ENCODE assay signal across 12 cellular contexts in genomic region chr5:14743601-14744295, GRCh38.
DNase-seq lines count a peak whose midpoint lies in the region; ATAC-seq and TF ChIP-seq lines count a peak whose summit lies in the region.
"Had no signal": no experiment of that assay in that cellular context is flagged by ENCODE, and none has a peak within 500 bp of the region (broad histone marks: within the 10 kb centered on the region; RNA-seq: fewer than 3 reads in every experiment).

No MANE protein-coding gene starts in this region.

- no peak for TF ChIP-seq EP300 in SK-N-SH (IDR thresholded peaks at IDR 0.05; ENCODE audit: borderline replicate concordance in 1 of 2, low read depth in 1 of 2, low read length in 1 of 2)

- no peaks in the 10 kb centered on the region for H4K20me1 ChIP-seq in SK-N-SH (ENCODE audit: insufficient read depth)

- no peaks in the 10 kb centered on the region for H3K9me3 ChIP-seq in SK-N-SH
- H3K9me3 ChIP-seq: Peyer's patch had no signal

- TF ChIP-seq CTCF in SK-N-SH (IDR thresholded peaks at IDR 0.05) = 0 out of 2 replicates have a peak, but pooled peaks have one; percentile 14

- peaks cover 0 to 29% of the 10 kb centered on the region in 2 experiments; a peak in 3 of 4 replicates for H3K4me1 ChIP-seq in SK-N-SH (ENCODE audit: control insufficient read depth in 1 of 2, insufficient read depth in 2 of 2, low read depth in 1 of 2, low read length in 1 of 2)
- H3K4me1 ChIP-seq: Peyer's patch had no signal

- H3K4me2 ChIP-seq in SK-N-SH = peak overlapping the region; percentile 51

- no peaks in the 10 kb centered on the region for H3K27me3 ChIP-seq in SK-N-SH (ENCODE audit: insufficient read depth)
- H3K27me3 ChIP-seq: Peyer's patch had no signal

- WGBS in SK-N-SH (ENCODE audit: low lambda C conversion rate) = 67% methylated on average over 6 of the region's 6 CpGs

- no peaks in the 10 kb centered on the region for H3K79me2 ChIP-seq in SK-N-SH (ENCODE audit: insufficient read depth)

- peak overlapping the region in 1 of 2 experiments; percentile 77; a peak in 2 of 4 replicates for H3K27ac ChIP-seq in SK-N-SH (ENCODE audit: low read depth in 2 of 2, low read length in 1 of 2)
- H3K27ac ChIP-seq: HL-60, Peyer's patch, WERI-Rb-1 had no signal

- H3F3A ChIP-seq in SK-N-SH (replicated peaks; ENCODE audit: insufficient read depth) = peaks cover 26% of the 10 kb centered on the region

- H3K4me3 ChIP-seq in SK-N-SH (ENCODE audit: low read depth in 2 of 2, low read length in 1 of 2) = no peak overlapping the region
- H3K4me3 ChIP-seq: Peyer's patch had no signal

- no peak for TF ChIP-seq RAD21 in SK-N-SH (IDR thresholded peaks at IDR 0.05; ENCODE audit: low read length)

- ATAC-seq in GM18870 (IDR thresholded peaks at IDR 0.05; ENCODE audit: unreplicated experiment) (peak; percentile 17), HG03460 (IDR thresholded peaks at IDR 0.05; ENCODE audit: unreplicated experiment) (no peak)

- H2AFZ ChIP-seq in SK-N-SH (ENCODE audit: low read depth) = no peak overlapping the region

- H3K9me2 ChIP-seq in SK-N-SH = no peaks in the 10 kb centered on the region

- DNase-seq in AG08396 (ENCODE audit: low spot score) = peak; percentile 45
- DNase-seq in SK-N-SH = no peak
- DNase-seq in foreskin melanocyte = peak; percentile 9
- DNase-seq in stimulated activated CD4-positive, alpha-beta T cell treated with anti-CD3 and anti-CD28 coated beads, Interleukin-2, amount 100 ng/mL, for 24 hours = no peak
- no peak for DNase-seq in activated naive CD4-positive, alpha-beta T cell treated with Interleukin-2 at 50 U/mL for 16 hours
- DNase-seq in AML-193 (lab: John Stamatoyannopoulos, UW) = no peak
- DNase-seq: DMS 273 treated with DMSO at 0.1 percent for 48 hours, Peyer's patch, WERI-Rb-1 had no signal

- H3K9ac ChIP-seq in SK-N-SH = no peak overlapping the region

- POLR2A ChIA-PET in SK-N-SH (lab: Yijun Ruan, JAX) = no interaction called here

- CTCF ChIA-PET in SK-N-SH (lab: Yijun Ruan, JAX) = interaction anchor here (1.4 to 4.4 kb wide), 3 partner anchors 16 to 264 kb away, joined by 3 to 26 read pairs (median 11); no protein-coding TSS in a partner anchor

- H3K36me3 ChIP-seq in SK-N-SH (replicated peaks in 1 of 2; ENCODE audit: control insufficient read depth in 1 of 2, insufficient read depth in 2 of 2, low read length in 1 of 2) = peaks cover 3 to 21% of the 10 kb centered on the region in 2 experiments

TF ChIP-seq in SK-N-SH, 30 proteins besides CTCF, POLR2A, EP300 and RAD21:
- TF ChIP-seq YY1 (IDR thresholded peaks at IDR 0.05; ENCODE audit: low read depth) (no peak), REST (IDR thresholded peaks at IDR 0.05; ENCODE audit: low read depth, low read length) (no peak), TAF1 (IDR thresholded peaks at IDR 0.05; ENCODE audit: borderline replicate concordance, low read depth, low read length) (no peak), PBX3 (IDR thresholded peaks at IDR 0.05) (no peak), MEF2A (IDR thresholded peaks at IDR 0.05; ENCODE audit: borderline replicate concordance, low read depth) (no peak), POLR2AphosphoS5 (IDR thresholded peaks at IDR 0.05; ENCODE audit: low read depth, low read length) (no peak), RXRA (IDR thresholded peaks at IDR 0.05; ENCODE audit: borderline replicate concordance, low read depth) (no peak), JUND (IDR thresholded peaks at IDR 0.05) (peak; percentile 42; the same call in 1 of the 2 replicates), ELF1 (IDR thresholded peaks at IDR 0.05) (no peak), NFIC (IDR thresholded peaks at IDR 0.05; ENCODE audit: borderline replicate concordance) (peak; percentile 8; the same call in 1 of the 2 replicates), GATA2 (CRISPR knock-in tag; IDR thresholded peaks at IDR 0.05) (no peak), SIN3A (IDR thresholded peaks at IDR 0.05; ENCODE audit: borderline replicate concordance, low read depth, low read length) (no peak), TCF12 (IDR thresholded peaks at IDR 0.05) (peak; percentile 33), MXI1 (IDR thresholded peaks at IDR 0.05; ENCODE audit: low read depth, low read length) (no peak), EZH2phosphoT487 (IDR thresholded peaks at IDR 0.05; ENCODE audit: borderline replicate concordance, low read depth) (no peak), FOXM1 (IDR thresholded peaks at IDR 0.05; ENCODE audit: low read depth) (no peak), RCOR1 (IDR thresholded peaks at IDR 0.05; ENCODE audit: low read length) (no peak), RFX5 (IDR thresholded peaks at IDR 0.05; ENCODE audit: low read length) (no peak), GABPA (IDR thresholded peaks at IDR 0.05; ENCODE audit: low read depth) (no peak), CHD2 (IDR thresholded peaks at IDR 0.05; ENCODE audit: low read length, partially characterized antibody) (no peak), FOSL2 (IDR thresholded peaks at IDR 0.05; ENCODE audit: borderline replicate concordance, low read depth) (peak; percentile 74)
- TF ChIP-seq, protein P1, sequence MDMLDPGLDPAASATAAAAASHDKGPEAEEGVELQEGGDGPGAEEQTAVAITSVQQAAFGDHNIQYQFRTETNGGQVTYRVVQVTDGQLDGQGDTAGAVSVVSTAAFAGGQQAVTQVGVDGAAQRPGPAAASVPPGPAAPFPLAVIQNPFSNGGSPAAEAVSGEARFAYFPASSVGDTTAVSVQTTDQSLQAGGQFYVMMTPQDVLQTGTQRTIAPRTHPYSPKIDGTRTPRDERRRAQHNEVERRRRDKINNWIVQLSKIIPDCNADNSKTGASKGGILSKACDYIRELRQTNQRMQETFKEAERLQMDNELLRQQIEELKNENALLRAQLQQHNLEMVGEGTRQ (IDR thresholded peaks at IDR 0.05; ENCODE audit: borderline replicate concordance, low read depth, low read length) = no peak
- TF ChIP-seq, protein P2, sequence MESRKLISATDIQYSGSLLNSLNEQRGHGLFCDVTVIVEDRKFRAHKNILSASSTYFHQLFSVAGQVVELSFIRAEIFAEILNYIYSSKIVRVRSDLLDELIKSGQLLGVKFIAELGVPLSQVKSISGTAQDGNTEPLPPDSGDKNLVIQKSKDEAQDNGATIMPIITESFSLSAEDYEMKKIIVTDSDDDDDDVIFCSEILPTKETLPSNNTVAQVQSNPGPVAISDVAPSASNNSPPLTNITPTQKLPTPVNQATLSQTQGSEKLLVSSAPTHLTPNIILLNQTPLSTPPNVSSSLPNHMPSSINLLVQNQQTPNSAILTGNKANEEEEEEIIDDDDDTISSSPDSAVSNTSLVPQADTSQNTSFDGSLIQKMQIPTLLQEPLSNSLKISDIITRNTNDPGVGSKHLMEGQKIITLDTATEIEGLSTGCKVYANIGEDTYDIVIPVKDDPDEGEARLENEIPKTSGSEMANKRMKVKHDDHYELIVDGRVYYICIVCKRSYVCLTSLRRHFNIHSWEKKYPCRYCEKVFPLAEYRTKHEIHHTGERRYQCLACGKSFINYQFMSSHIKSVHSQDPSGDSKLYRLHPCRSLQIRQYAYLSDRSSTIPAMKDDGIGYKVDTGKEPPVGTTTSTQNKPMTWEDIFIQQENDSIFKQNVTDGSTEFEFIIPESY (IDR thresholded peaks at IDR 0.05; ENCODE audit: borderline replicate concordance, low read depth) = no peak
- TF ChIP-seq, protein P3, sequence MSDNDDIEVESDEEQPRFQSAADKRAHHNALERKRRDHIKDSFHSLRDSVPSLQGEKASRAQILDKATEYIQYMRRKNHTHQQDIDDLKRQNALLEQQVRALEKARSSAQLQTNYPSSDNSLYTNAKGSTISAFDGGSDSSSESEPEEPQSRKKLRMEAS (IDR thresholded peaks at IDR 0.05; ENCODE audit: low read depth) = peak; percentile 23; the same call in 1 of the 2 replicates

Comparison
In these comparisons a context has a peak if more than half of its experiments do, and no peak if none do; other contexts are left out.
1. DNase-seq: peak in AG08396 (single experiment) and foreskin melanocyte (single experiment); none in SK-N-SH (single experiment), stimulated activated CD4-positive, alpha-beta T cell treated with anti-CD3 and anti-CD28 coated beads, Interleukin-2, amount 100 ng/mL, for 24 hours (0 of 2), activated naive CD4-positive, alpha-beta T cell treated with Interleukin-2 at 50 U/mL for 16 hours (single experiment) and AML-193 (0 of 2).